Comparison of ENCODE assay signal across 7 cellular contexts in the genomic region with DNA sequence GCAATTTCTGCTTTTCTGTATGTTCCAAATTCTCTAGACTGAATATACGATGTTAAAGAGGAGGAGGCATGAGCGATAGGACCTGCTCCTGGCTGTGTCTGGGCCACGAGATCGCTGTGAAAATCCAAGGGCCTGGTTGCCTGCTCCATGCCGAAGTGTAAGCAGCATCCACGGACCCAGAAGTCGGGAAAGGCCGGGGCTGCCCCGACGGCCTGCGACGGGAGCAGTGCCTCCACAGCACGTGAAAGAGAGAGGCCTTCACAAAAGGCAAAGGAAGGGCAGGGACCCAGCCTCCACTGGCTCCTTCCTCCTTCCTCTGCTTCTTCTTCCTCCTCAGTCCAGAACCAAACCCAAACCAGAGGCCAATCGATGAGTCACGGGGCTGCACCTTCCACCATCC.
"Had no signal": no experiment of that assay in that cellular context is flagged by ENCODE, and none has a peak within 500 bp of the region (broad histone marks: within the 10 kb centered on the region; RNA-seq: fewer than 3 reads in every experiment).

No MANE protein-coding gene starts in this region.

- H3K4me1 ChIP-seq: HAP-1 had no signal

- H3K4me3 ChIP-seq: HAP-1, K562 had no signal

- H3K9me3 ChIP-seq: HAP-1 had no signal

- ATAC-seq: HCT116, K562 had no signal

- H3K4me3 Mint-ChIP-seq: HFFc6 had no signal

- H3K36me3 ChIP-seq: HAP-1 had no signal

- H3K27ac Mint-ChIP-seq: HFFc6 had no signal

- DNase-seq: GOT3, H7, HFFc6, IMR-90 had no signal
